Comparison of ENCODE assay signal across 21 cellular contexts in genomic region chr2:169002151-169002738, GRCh38. TPM values are rescaled to one million over a fixed set of nuclear protein-coding genes. Genes with fewer than 3 reads are reported as not detected.
"Had no signal": no experiment of that assay in that cellular context is flagged by ENCODE, and none has a peak within 500 bp of the region (broad histone marks: within the 10 kb centered on the region; RNA-seq: fewer than 3 reads in every experiment).

No MANE protein-coding gene starts in this region.

- H3K4me1 ChIP-seq: esophagus muscularis mucosa, lower lobe of right lung, neural progenitor cell, stomach had no signal

- H3K27ac ChIP-seq: dorsolateral prefrontal cortex, esophagus muscularis mucosa, left ventricle myocardium inferior, lower lobe of right lung, neural progenitor cell, ovary, right atrium auricular region, sigmoid colon, skin epidermis, stomach, thoracic aorta, transverse colon had no signal

- H3K4me3 ChIP-seq: dorsolateral prefrontal cortex, esophagus muscularis mucosa, left ventricle myocardium inferior, lower lobe of right lung, neural progenitor cell, ovary, right atrium auricular region, sigmoid colon, skin epidermis, stomach, thoracic aorta, transverse colon had no signal

- DNase-seq: cortex of kidney; dorsolateral prefrontal cortex; effector CD8-positive, alpha-beta T cell; kidney; left cardiac atrium; left ventricle myocardium inferior; lower lobe of right lung; midbrain; ovary; sigmoid colon; stimulated activated CD4-positive, alpha-beta T cell treated with anti-CD3 and anti-CD28 coated beads, Interleukin-2, amount 100 ng/mL, for 24 hours; stimulated activated naive CD4-positive, alpha-beta T cell; stomach; substantia nigra; transverse colon had no signal

- H2AFZ ChIP-seq: neural progenitor cell had no signal

- H3K36me3 ChIP-seq: esophagus muscularis mucosa, left ventricle myocardium inferior, lower lobe of right lung, neural progenitor cell, ovary, right atrium auricular region, sigmoid colon, stomach, thoracic aorta, transverse colon had no signal

- ATAC-seq: left cardiac atrium; lower lobe of right lung; natural killer cell treated with Interleukin-12 subunit alpha and Interleukin-12 subunit beta and Interleukin-15 and Interleukin-18, amount 100 ng/mL, for 72 hours had no signal

- H3K27me3 ChIP-seq: dorsolateral prefrontal cortex, esophagus muscularis mucosa, neural progenitor cell, ovary, right atrium auricular region, sigmoid colon, stomach, transverse colon had no signal

RNA-seq across cellular contexts. Expression of gene ABCB11, which starts 28.9 kb away (rescaled TPM):
- total RNA-seq: thoracic aorta had no signal
- polyA plus RNA-seq: stomach had no signal
